Comparison of ENCODE assay signal across 1 cellular context in the genomic region with DNA sequence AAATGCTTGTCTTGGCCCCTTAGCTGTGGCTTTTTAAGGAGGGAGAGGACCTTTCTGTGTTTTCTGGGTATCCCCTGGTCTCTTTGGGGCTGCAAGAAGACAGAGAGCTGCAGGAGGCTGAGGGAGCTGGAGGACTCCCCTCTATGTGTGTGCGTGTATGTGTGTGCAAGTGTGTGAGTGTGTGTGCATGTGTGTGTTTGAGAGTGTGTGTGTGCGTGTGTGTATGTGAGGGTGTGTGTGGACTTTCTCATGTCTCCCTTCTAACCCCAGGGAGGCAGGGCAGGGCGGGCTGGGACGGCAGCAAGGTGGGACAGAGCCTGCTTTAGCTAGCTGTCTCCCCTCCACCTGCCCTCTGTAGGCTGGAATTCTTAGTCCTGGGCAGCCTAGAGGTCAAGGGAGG.
TF ChIP-seq lines count a peak whose summit lies in the region.

No MANE protein-coding gene starts in this region.

TF ChIP-seq in WTC11, 78 proteins besides CTCF, POLR2A, EP300 and RAD21:
- no peak for TF ChIP-seq NR1H2 (CRISPR knock-in tag; IDR thresholded peaks at IDR 0.05)
- no peak for TF ChIP-seq ZNF396 (CRISPR knock-in tag; IDR thresholded peaks at IDR 0.05; ENCODE audit: borderline replicate concordance)
- no peak for TF ChIP-seq MXD4 (CRISPR knock-in tag; IDR thresholded peaks at IDR 0.05; ENCODE audit: borderline replicate concordance)
- TF ChIP-seq, protein P1, sequence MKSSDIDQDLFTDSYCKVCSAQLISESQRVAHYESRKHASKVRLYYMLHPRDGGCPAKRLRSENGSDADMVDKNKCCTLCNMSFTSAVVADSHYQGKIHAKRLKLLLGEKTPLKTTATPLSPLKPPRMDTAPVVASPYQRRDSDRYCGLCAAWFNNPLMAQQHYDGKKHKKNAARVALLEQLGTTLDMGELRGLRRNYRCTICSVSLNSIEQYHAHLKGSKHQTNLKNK (CRISPR knock-in tag; IDR thresholded peaks at IDR 0.05): no peak
- TF ChIP-seq TP53 (CRISPR knock-in tag; IDR thresholded peaks at IDR 0.05): no peak
- TF ChIP-seq TEAD4 (CRISPR knock-in tag; IDR thresholded peaks at IDR 0.05): no peak
- TF ChIP-seq ZNF219 (CRISPR knock-in tag; IDR thresholded peaks at IDR 0.05; ENCODE audit: borderline replicate concordance): no peak
- no peak for TF ChIP-seq NR2C2 (CRISPR knock-in tag; IDR thresholded peaks at IDR 0.05)
- TF ChIP-seq KAT7 (CRISPR knock-in tag; IDR thresholded peaks at IDR 0.05; ENCODE audit: borderline replicate concordance): no peak
- no peak for TF ChIP-seq SMAD3 (CRISPR knock-in tag; IDR thresholded peaks at IDR 0.05; ENCODE audit: borderline replicate concordance)
- TF ChIP-seq, protein P2, sequence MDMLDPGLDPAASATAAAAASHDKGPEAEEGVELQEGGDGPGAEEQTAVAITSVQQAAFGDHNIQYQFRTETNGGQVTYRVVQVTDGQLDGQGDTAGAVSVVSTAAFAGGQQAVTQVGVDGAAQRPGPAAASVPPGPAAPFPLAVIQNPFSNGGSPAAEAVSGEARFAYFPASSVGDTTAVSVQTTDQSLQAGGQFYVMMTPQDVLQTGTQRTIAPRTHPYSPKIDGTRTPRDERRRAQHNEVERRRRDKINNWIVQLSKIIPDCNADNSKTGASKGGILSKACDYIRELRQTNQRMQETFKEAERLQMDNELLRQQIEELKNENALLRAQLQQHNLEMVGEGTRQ (CRISPR knock-in tag; IDR thresholded peaks at IDR 0.05): no peak
- no peak for TF ChIP-seq ZNF138 (CRISPR knock-in tag; conservative IDR thresholded peaks at IDR 0.05)
- no peak for TF ChIP-seq TCF7 (CRISPR knock-in tag; IDR thresholded peaks at IDR 0.05; ENCODE audit: low read depth)
- TF ChIP-seq, protein P3, sequence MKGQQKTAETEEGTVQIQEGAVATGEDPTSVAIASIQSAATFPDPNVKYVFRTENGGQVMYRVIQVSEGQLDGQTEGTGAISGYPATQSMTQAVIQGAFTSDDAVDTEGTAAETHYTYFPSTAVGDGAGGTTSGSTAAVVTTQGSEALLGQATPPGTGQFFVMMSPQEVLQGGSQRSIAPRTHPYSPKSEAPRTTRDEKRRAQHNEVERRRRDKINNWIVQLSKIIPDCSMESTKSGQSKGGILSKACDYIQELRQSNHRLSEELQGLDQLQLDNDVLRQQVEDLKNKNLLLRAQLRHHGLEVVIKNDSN (CRISPR knock-in tag; IDR thresholded peaks at IDR 0.05): no peak
- no peak for TF ChIP-seq ETV6 (CRISPR knock-in tag; IDR thresholded peaks at IDR 0.05)
- TF ChIP-seq NFE2L1 (CRISPR knock-in tag; IDR thresholded peaks at IDR 0.05): no peak
- TF ChIP-seq, protein P4, sequence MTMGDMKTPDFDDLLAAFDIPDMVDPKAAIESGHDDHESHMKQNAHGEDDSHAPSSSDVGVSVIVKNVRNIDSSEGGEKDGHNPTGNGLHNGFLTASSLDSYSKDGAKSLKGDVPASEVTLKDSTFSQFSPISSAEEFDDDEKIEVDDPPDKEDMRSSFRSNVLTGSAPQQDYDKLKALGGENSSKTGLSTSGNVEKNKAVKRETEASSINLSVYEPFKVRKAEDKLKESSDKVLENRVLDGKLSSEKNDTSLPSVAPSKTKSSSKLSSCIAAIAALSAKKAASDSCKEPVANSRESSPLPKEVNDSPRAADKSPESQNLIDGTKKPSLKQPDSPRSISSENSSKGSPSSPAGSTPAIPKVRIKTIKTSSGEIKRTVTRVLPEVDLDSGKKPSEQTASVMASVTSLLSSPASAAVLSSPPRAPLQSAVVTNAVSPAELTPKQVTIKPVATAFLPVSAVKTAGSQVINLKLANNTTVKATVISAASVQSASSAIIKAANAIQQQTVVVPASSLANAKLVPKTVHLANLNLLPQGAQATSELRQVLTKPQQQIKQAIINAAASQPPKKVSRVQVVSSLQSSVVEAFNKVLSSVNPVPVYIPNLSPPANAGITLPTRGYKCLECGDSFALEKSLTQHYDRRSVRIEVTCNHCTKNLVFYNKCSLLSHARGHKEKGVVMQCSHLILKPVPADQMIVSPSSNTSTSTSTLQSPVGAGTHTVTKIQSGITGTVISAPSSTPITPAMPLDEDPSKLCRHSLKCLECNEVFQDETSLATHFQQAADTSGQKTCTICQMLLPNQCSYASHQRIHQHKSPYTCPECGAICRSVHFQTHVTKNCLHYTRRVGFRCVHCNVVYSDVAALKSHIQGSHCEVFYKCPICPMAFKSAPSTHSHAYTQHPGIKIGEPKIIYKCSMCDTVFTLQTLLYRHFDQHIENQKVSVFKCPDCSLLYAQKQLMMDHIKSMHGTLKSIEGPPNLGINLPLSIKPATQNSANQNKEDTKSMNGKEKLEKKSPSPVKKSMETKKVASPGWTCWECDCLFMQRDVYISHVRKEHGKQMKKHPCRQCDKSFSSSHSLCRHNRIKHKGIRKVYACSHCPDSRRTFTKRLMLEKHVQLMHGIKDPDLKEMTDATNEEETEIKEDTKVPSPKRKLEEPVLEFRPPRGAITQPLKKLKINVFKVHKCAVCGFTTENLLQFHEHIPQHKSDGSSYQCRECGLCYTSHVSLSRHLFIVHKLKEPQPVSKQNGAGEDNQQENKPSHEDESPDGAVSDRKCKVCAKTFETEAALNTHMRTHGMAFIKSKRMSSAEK (CRISPR knock-in tag; IDR thresholded peaks at IDR 0.05; ENCODE audit: borderline replicate concordance): no peak
- TF ChIP-seq, protein P5, sequence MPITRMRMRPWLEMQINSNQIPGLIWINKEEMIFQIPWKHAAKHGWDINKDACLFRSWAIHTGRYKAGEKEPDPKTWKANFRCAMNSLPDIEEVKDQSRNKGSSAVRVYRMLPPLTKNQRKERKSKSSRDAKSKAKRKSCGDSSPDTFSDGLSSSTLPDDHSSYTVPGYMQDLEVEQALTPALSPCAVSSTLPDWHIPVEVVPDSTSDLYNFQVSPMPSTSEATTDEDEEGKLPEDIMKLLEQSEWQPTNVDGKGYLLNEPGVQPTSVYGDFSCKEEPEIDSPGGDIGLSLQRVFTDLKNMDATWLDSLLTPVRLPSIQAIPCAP (CRISPR knock-in tag; IDR thresholded peaks at IDR 0.05): no peak
